Comparison of ENCODE assay signal across 9 cellular contexts in the genomic region with DNA sequence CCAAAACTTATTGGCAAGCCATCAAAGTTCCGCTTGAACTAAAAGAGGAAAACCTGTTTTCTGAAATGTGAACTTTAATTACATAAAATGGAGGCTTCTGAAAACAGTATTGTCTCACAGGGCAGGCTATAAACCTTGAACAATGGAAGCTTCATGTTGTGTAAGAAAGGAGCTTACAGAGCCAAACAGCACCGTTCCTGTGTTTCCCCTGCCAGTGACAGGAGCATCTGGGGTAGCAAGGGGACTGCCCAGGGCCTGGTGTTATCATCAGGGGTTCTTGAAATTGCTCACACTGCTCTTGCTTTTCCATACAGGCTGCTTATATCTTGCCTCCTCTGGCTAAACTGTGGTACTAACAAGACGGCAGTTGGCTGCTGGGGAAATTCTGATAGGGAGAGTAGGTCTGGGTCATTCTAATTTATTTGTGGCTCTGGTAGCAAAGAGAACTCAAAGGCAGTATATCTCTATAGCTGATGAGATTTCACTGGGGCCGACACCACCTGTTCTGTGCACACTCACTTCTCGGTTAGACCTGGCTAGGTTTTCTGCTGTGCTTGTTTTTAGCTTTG. TPM values are rescaled to one million over a fixed set of nuclear protein-coding genes. Genes with fewer than 3 reads are reported as not detected.
DNase-seq lines count a peak whose midpoint lies in the region; ATAC-seq, FAIRE-seq and TF ChIP-seq lines count a peak whose summit lies in the region.
"Had no signal": no experiment of that assay in that cellular context is flagged by ENCODE, and none has a peak within 500 bp of the region (broad histone marks: within the 10 kb centered on the region; RNA-seq: fewer than 3 reads in every experiment).

No MANE protein-coding gene starts in this region.

- peaks cover 8 to 15% (median 10%) of the 10 kb centered on the region in 7 donors for H3K9me3 Mint-ChIP-seq in CD14-positive monocyte
- H3K9me3 Mint-ChIP-seq in activated CD4-positive, alpha-beta T cell treated with anti-CD3 and anti-CD28 coated beads, Interleukin-2, amount 10 ng/mL, durations not matched to agents 24 days and 14 days: peaks cover 7% of the 10 kb centered on the region

- H3K36me3 Mint-ChIP-seq in CD14-positive monocyte: peaks cover 29 to 37% of the 10 kb centered on the region in 2 donors
- H3K36me3 Mint-ChIP-seq in activated CD4-positive, alpha-beta T cell treated with anti-CD3 and anti-CD28 coated beads, Interleukin-2, amount 10 ng/mL, durations not matched to agents 24 days and 14 days (ENCODE audit: low read depth): no peaks in the 10 kb centered on the region

- peak; percentile 64 for FAIRE-seq in GM19239 (lab: Jason Lieb, UNC)

- H3K27ac Mint-ChIP-seq in CD14-positive monocyte: peak overlapping the region in 6 of 7 donors; percentile 21 to 95 (median 77)
- no peak overlapping the region for H3K27ac Mint-ChIP-seq in activated CD4-positive, alpha-beta T cell treated with anti-CD3 and anti-CD28 coated beads, Interleukin-2, amount 10 ng/mL, durations not matched to agents 24 days and 14 days

- H3K27ac ChIP-seq in brain microvascular endothelial cell: peak overlapping the region; percentile 44

- DNase-seq in CD14-positive monocyte (ENCODE audit: low spot score) (no peak), GM19239 (ENCODE audit: insufficient read length, low spot score) (no peak), brain microvascular endothelial cell (no peak), occipital lobe (lab: John Stamatoyannopoulos, UW) (no peak), sciatic nerve (ENCODE audit: low spot score) (no peak), amniotic stem cell (lab: John Stamatoyannopoulos, UW) (no peak)
- DNase-seq in activated CD4-positive, alpha-beta T cell treated with anti-CD3 and anti-CD28 coated beads, Interleukin-2, amount 10 ng/mL, durations not matched to agents 24 days and 14 days: no peak
- DNase-seq: DMS 273 treated with DMSO at 0.1 percent for 48 hours had no signal

- peak overlapping the region in 1 of 2 donors; percentile 4 for H3K4me3 Mint-ChIP-seq in CD14-positive monocyte
- H3K4me3 Mint-ChIP-seq in activated CD4-positive, alpha-beta T cell treated with anti-CD3 and anti-CD28 coated beads, Interleukin-2, amount 10 ng/mL, durations not matched to agents 24 days and 14 days: no peak overlapping the region

- in situ Hi-C loops in brain microvascular endothelial cell (cut with HindIII; ENCODE audit: low pct_ligation_motif_present, low sequenced_read_pairs): no loop called here

- no peaks in the 10 kb centered on the region for H3K27me3 ChIP-seq in brain microvascular endothelial cell (replicated peaks)

- no peaks in the 10 kb centered on the region for H3K27me3 Mint-ChIP-seq in CD14-positive monocyte (ENCODE audit: low read depth in 3 of 3)
- no peaks in the 10 kb centered on the region for H3K27me3 Mint-ChIP-seq in activated CD4-positive, alpha-beta T cell treated with anti-CD3 and anti-CD28 coated beads, Interleukin-2, amount 10 ng/mL, durations not matched to agents 24 days and 14 days

- H3K4me3 ChIP-seq in brain microvascular endothelial cell (ENCODE audit: low read depth, low read length): no peak overlapping the region

- H3K36me3 ChIP-seq in brain microvascular endothelial cell (replicated peaks): peaks cover 13% of the 10 kb centered on the region

- ATAC-seq in HG03045 (IDR thresholded peaks at IDR 0.05; ENCODE audit: unreplicated experiment) (peak; percentile 90), sciatic nerve (no peak)

- TF ChIP-seq CTCF in CD14-positive monocyte (IDR thresholded peaks at IDR 0.05) (no peak), brain microvascular endothelial cell (IDR thresholded peaks at IDR 0.05; ENCODE audit: low read depth, low read length, missing control alignments) (peak; percentile 29)

- peaks cover 46% of the 10 kb centered on the region for H3K4me1 Mint-ChIP-seq in CD14-positive monocyte
- H3K4me1 Mint-ChIP-seq in activated CD4-positive, alpha-beta T cell treated with anti-CD3 and anti-CD28 coated beads, Interleukin-2, amount 10 ng/mL, durations not matched to agents 24 days and 14 days: no peaks in the 10 kb centered on the region

- intact Hi-C loops in CD14-positive monocyte (cut with micrococcal nuclease): loop anchor here (5.0 to 10.0 kb wide), 5 partner anchors 35 to 177 kb away; partner anchors contain the start of gene BASP1 (in 1 of the 2)
- intact Hi-C loops in sciatic nerve (cut with DNase I): no loop called here
- intact Hi-C loops in activated CD4-positive, alpha-beta T cell treated with anti-CD3 and anti-CD28 coated beads, Interleukin-2, amount 10 ng/mL, durations not matched to agents 24 days and 14 days (cut with micrococcal nuclease): no loop called here

RNA-seq across cellular contexts. Expression of gene BASP1, which starts 40.4 kb away (rescaled TPM):
- 10 to 100 TPM; 36.6 to 61.6 TPM for polyA plus RNA-seq in CD14-positive monocyte
- total RNA-seq in occipital lobe: 359 TPM
- total RNA-seq in sciatic nerve: 26.8 TPM
- 0.33 and 0.37 TPM in 2 replicates for total RNA-seq in activated CD4-positive, alpha-beta T cell treated with anti-CD3 and anti-CD28 coated beads, Interleukin-2, amount 10 ng/mL, durations not matched to agents 24 days and 14 days

Comparison
In these comparisons a context has a peak if more than half of its experiments do, and no peak if none do; other contexts are left out.
1. RNA of gene BASP1, which starts 40.4 kb away (total RNA-seq): 359 TPM in occipital lobe (single experiment) and 26.8 TPM in sciatic nerve (single experiment); 0.33 to 0.37 TPM in activated CD4-positive, alpha-beta T cell treated with anti-CD3 and anti-CD28 coated beads, Interleukin-2, amount 10 ng/mL, durations not matched to agents 24 days and 14 days; every median in the first group is over 10 times any median in the second.
2. intact Hi-C loops: an anchor here in CD14-positive monocyte (5.0 to 10.0 kb wide); none called in sciatic nerve and activated CD4-positive, alpha-beta T cell treated with anti-CD3 and anti-CD28 coated beads, Interleukin-2, amount 10 ng/mL, durations not matched to agents 24 days and 14 days.